Comparison of ENCODE assay signal across 8 cellular contexts in genomic region chr6:148179786-148180185, GRCh38.
DNase-seq lines count a peak whose midpoint lies in the region; ATAC-seq and TF ChIP-seq lines count a peak whose summit lies in the region.

No MANE protein-coding gene starts in this region.

- intact Hi-C loops in thyroid gland (cut with DNase I): loop anchor here (5.0 kb wide), 2 partner anchors 73 to 288 kb away; no protein-coding TSS in a partner anchor

- H3K27me3 ChIP-seq in thyroid gland: no peaks in the 10 kb centered on the region

- TF ChIP-seq CTCF in thyroid gland (IDR thresholded peaks at IDR 0.05): peak; percentile 12 to 61 (median 44)

- no peak overlapping the region for H3K4me3 ChIP-seq in thyroid gland (replicated peaks in 1 of 3)

- no peaks in the 10 kb centered on the region for H3K36me3 ChIP-seq in thyroid gland

- TF ChIP-seq POLR2A in thyroid gland (IDR thresholded peaks at IDR 0.05): no peak

- H3K4me1 ChIP-seq in thyroid gland: peaks cover 0 to 14% of the 10 kb centered on the region in 2 donors

- DNase-seq in SIG-M5 treated with dmso at 0.1 percent for 504 hours (lab: John Stamatoyannopoulos, UW; ENCODE audit: unreplicated experiment) (peak; percentile 15), SIG-M5 (lab: John Stamatoyannopoulos, UW) (no peak), OCI-M1 (lab: John Stamatoyannopoulos, UW) (peak; percentile 43), fibroblast of peridontal ligament (ENCODE audit: extremely low read depth) (peak; percentile 44), thyroid gland (peak; percentile 40 to 49), NCI-H2107 (lab: John Stamatoyannopoulos, UW) (no peak), MV-4-11 (lab: John Stamatoyannopoulos, UW) (no peak)

- no peaks in the 10 kb centered on the region for H3K9me3 ChIP-seq in thyroid gland

- peak overlapping the region in 2 of 3 donors; percentile 25 for H3K27ac ChIP-seq in thyroid gland

- WGBS in thyroid gland, 2 donors: 79 to 87% methylated on average over 1 of the region's 1 CpG

- ATAC-seq in HG03354 (IDR thresholded peaks at IDR 0.05; ENCODE audit: poor library complexity, severe bottlenecking, unreplicated experiment): no peak

Comparison
In these comparisons a context has a peak if more than half of its experiments do, and no peak if none do; other contexts are left out.
1. DNase-seq: peak in SIG-M5 treated with dmso at 0.1 percent for 504 hours (single experiment), OCI-M1 (single experiment), fibroblast of peridontal ligament (single experiment) and thyroid gland (2 of 2); none in SIG-M5 (single experiment), NCI-H2107 (single experiment) and MV-4-11 (single experiment).